In genomic region chr2:86416126-86416525, GRCh38 we compare ENCODE assay signal across 10 cellular contexts.
"Had no signal": no experiment of that assay in that cellular context is flagged by ENCODE, and none has a peak within 500 bp of the region (broad histone marks: within the 10 kb centered on the region; RNA-seq: fewer than 3 reads in every experiment).

No MANE protein-coding gene starts in this region.

- H3K9me3 ChIP-seq: right atrium auricular region had no signal

- H3K4me3 ChIP-seq: right atrium auricular region, skin epidermis had no signal

- H3K4me1 ChIP-seq: right atrium auricular region had no signal

- H3K36me3 ChIP-seq: right atrium auricular region had no signal

- H3K27ac ChIP-seq: right atrium auricular region, skin epidermis had no signal

- DNase-seq: activated CD4-positive, alpha-beta T cell treated with anti-CD3 and anti-CD28 coated beads, Interleukin-2, amount 50 U/mL, for 4 hours; activated CD4-positive, CD25-positive, alpha-beta regulatory T cell treated with anti-CD3 and anti-CD28 coated beads, Interleukin-2, amount 50 U/mL, for 72 hours; activated gamma-delta T cell; activated naive CD8-positive, alpha-beta T cell treated with anti-CD3 and anti-CD28 coated beads for 36 hours; activated T-cell treated with anti-CD3 and anti-CD28 coated beads, Interleukin-2, amount 50 U/mL, for 4 hours; cerebellar nuclear complex; effector memory CD8-positive, alpha-beta T cell; posterior cingulate gyrus had no signal

- H3K27me3 ChIP-seq: right atrium auricular region had no signal

- ATAC-seq: activated T-cell treated with anti-CD3 and anti-CD28 coated beads, Interleukin-2, amount 50 U/mL, for 4 hours; effector memory CD8-positive, alpha-beta T cell had no signal
